1 cellular context compared by ENCODE assay signal in genomic region chr2:207765541-207765940, GRCh38.
TF ChIP-seq lines count a peak whose summit lies in the region.

No MANE protein-coding gene starts in this region.

TF ChIP-seq in HepG2, 621 proteins besides CTCF, POLR2A, EP300 and RAD21 (continues in another document):
- TF ChIP-seq HBP1 (CRISPR knock-in tag; IDR thresholded peaks at IDR 0.05; ENCODE audit: low read depth) (peak; percentile 71), ATF2 (CRISPR knock-in tag; IDR thresholded peaks at IDR 0.05) (0 out of 2 replicates have a peak, but pooled peaks have one; percentile 25), AHDC1 (CRISPR knock-in tag; IDR thresholded peaks at IDR 0.05; ENCODE audit: borderline replicate concordance) (0 out of 2 replicates have a peak, but pooled peaks have one; percentile 38), KDM3A (CRISPR knock-in tag; IDR thresholded peaks at IDR 0.05; ENCODE audit: low read depth) (peak; percentile 39; the same call in 1 of the 2 replicates), RARG (CRISPR knock-in tag; IDR thresholded peaks at IDR 0.05; ENCODE audit: low read depth) (no peak), THRA (CRISPR knock-in tag; IDR thresholded peaks at IDR 0.05; ENCODE audit: borderline replicate concordance) (peak; percentile 38; the same call in 1 of the 2 replicates), ZBTB25 (CRISPR knock-in tag; IDR thresholded peaks at IDR 0.05) (peak; percentile 66; the same call in 1 of the 2 replicates), IKZF5 (CRISPR knock-in tag; IDR thresholded peaks at IDR 0.05) (peak; percentile 39; the same call in 1 of the 2 replicates), ZBTB37 (CRISPR knock-in tag; IDR thresholded peaks at IDR 0.05) (no peak), ZNF614 (CRISPR knock-in tag; IDR thresholded peaks at IDR 0.05; ENCODE audit: borderline replicate concordance) (peak; percentile 48; the same call in 1 of the 2 replicates), ZNF326 (CRISPR knock-in tag; IDR thresholded peaks at IDR 0.05; ENCODE audit: borderline replicate concordance) (no peak), ZNF275 (CRISPR knock-in tag; IDR thresholded peaks at IDR 0.05; ENCODE audit: borderline replicate concordance) (no peak), SAP130 (CRISPR knock-in tag; IDR thresholded peaks at IDR 0.05; ENCODE audit: low read depth) (peak; percentile 76), SOX13 (IDR thresholded peaks at IDR 0.05) (peak; percentile 34; the same call in 1 of the 2 replicates), SOX13 (CRISPR knock-in tag; conservative IDR thresholded peaks at IDR 0.05 in 1 of 2, IDR thresholded peaks at IDR 0.05 in 1 of 2) (peak in 1 of 2 experiments; percentile 89; a peak in 2 of 4 replicates), FOXK1 (CRISPR knock-in tag; IDR thresholded peaks at IDR 0.05; ENCODE audit: borderline replicate concordance, low read depth) (0 out of 2 replicates have a peak, but pooled peaks have one; percentile 61), FOSL2 (CRISPR knock-in tag; IDR thresholded peaks at IDR 0.05) (peak; percentile 33; the same call in 1 of the 2 replicates), SALL1 (CRISPR knock-in tag; IDR thresholded peaks at IDR 0.05) (peak; percentile 51; the same call in 1 of the 2 replicates), HDAC1 (CRISPR knock-in tag; IDR thresholded peaks at IDR 0.05) (peak; percentile 65), HOXA5 (CRISPR knock-in tag; IDR thresholded peaks at IDR 0.05) (no peak), FOXA3 (CRISPR knock-in tag; IDR thresholded peaks at IDR 0.05) (peak; percentile 58), HNRNPK (IDR thresholded peaks at IDR 0.05; ENCODE audit: low read depth, low read length, poor library complexity, severe bottlenecking) (peak; percentile 81), ZNF263 (CRISPR knock-in tag; IDR thresholded peaks at IDR 0.05) (no peak), BCL6 (CRISPR knock-in tag; IDR thresholded peaks at IDR 0.05) (peak; percentile 76), GFI1 (CRISPR knock-in tag; IDR thresholded peaks at IDR 0.05; ENCODE audit: borderline replicate concordance) (peak; percentile 34; the same call in 1 of the 2 replicates), ZNF792 (CRISPR knock-in tag; IDR thresholded peaks at IDR 0.05) (no peak), TIGD3 (CRISPR knock-in tag; IDR thresholded peaks at IDR 0.05; ENCODE audit: borderline replicate concordance) (no peak), PATZ1 (CRISPR knock-in tag; IDR thresholded peaks at IDR 0.05) (peak; percentile 64), CREM (IDR thresholded peaks at IDR 0.05) (peak; percentile 52; the same call in 1 of the 2 replicates), CREM (CRISPR knock-in tag; IDR thresholded peaks at IDR 0.05) (no peak), NCOR1 (IDR thresholded peaks at IDR 0.05; ENCODE audit: borderline replicate concordance, low read length) (peak; percentile 83; the same call in 1 of the 2 replicates), POLR2G (IDR thresholded peaks at IDR 0.05; ENCODE audit: low read depth, low read length) (peak; percentile 44; the same call in 1 of the 2 replicates), KLF9 (CRISPR knock-in tag; IDR thresholded peaks at IDR 0.05; ENCODE audit: low read depth) (peak; percentile 91; the same call in 1 of the 2 replicates), MEF2D (CRISPR knock-in tag; IDR thresholded peaks at IDR 0.05) (no peak), ZSCAN22 (CRISPR knock-in tag; IDR thresholded peaks at IDR 0.05) (no peak), TRAFD1 (CRISPR knock-in tag; IDR thresholded peaks at IDR 0.05; ENCODE audit: borderline replicate concordance) (no peak)
